ENCODE assay signal across 11 cellular contexts in genomic region chr5:38259062-38259857, GRCh38. TPM values are rescaled to one million over a fixed set of nuclear protein-coding genes. Genes with fewer than 3 reads are reported as not detected.
A peak's percentile ranks its signal among the peaks of the same experiment; 100 is the strongest.
DNase-seq lines count a peak whose midpoint lies in the region; TF ChIP-seq lines count a peak whose summit lies in the region.
"Had no signal": no experiment of that assay in that cellular context is flagged by ENCODE, and none has a peak within 500 bp of the region (broad histone marks: within the 10 kb centered on the region; RNA-seq: fewer than 3 reads in every experiment).

No MANE protein-coding gene starts in this region.

- intact Hi-C loops in cardiac septum (cut with DNase I) = no loop called here

- H3K4me3 Mint-ChIP-seq in neural crest cell = peak overlapping the region; percentile 98

- H3K4me1 Mint-ChIP-seq in neural crest cell = peaks cover 34% of the 10 kb centered on the region

- no peaks in the 10 kb centered on the region for H3K9me3 Mint-ChIP-seq in neural crest cell

- peaks cover 11% of the 10 kb centered on the region for H3K4me1 ChIP-seq in cardiac muscle cell (ENCODE audit: low read depth)
- H3K4me1 ChIP-seq: BLaER1 had no signal

- peaks cover 78% of the 10 kb centered on the region for H3K27me3 Mint-ChIP-seq in neural crest cell (ENCODE audit: low read depth)

- H3K27ac Mint-ChIP-seq in neural crest cell (ENCODE audit: unreplicated experiment) = no peak overlapping the region

- no peaks in the 10 kb centered on the region for H3K36me3 Mint-ChIP-seq in neural crest cell (ENCODE audit: low read depth)

- no peaks in the 10 kb centered on the region for H3K9me3 ChIP-seq in cardiac muscle cell (ENCODE audit: low read depth)

- no peaks in the 10 kb centered on the region for H3K36me3 ChIP-seq in cardiac muscle cell
- H3K36me3 ChIP-seq: BLaER1 had no signal

- peak overlapping the region; percentile 69 for H3K4me3 ChIP-seq in cardiac muscle cell
- H3K4me3 ChIP-seq in epithelial cell of proximal tubule (ENCODE audit: low read depth, low read length) = peak overlapping the region; percentile 52

- DNase-seq in cardiac muscle cell (ENCODE audit: low read depth in 1 of 2, low spot score in 1 of 2) (peak in 1 of 2 donors; percentile 10), cardiac septum (ENCODE audit: low spot score) (no peak), epithelial cell of proximal tubule (ENCODE audit: low read depth) (no peak), neural crest cell (ENCODE audit: low read depth, low spot score) (no peak), NCI-H510A (lab: John Stamatoyannopoulos, UW) (no peak), NCI-H2171 treated with DMSO at 0.1 percent for 48 hours (lab: John Stamatoyannopoulos, UW) (no peak), NCI-H187 treated with DMSO at 0.1 percent for 48 hours (lab: John Stamatoyannopoulos, UW) (no peak)
- DNase-seq in effector CD4-positive, alpha-beta T cell = no peak
- DNase-seq: effector CD8-positive, alpha-beta T cell had no signal

- no peak overlapping the region for H3K27ac ChIP-seq in cardiac muscle cell
- H3K27ac ChIP-seq: BLaER1 had no signal

- no peak for TF ChIP-seq CTCF in cardiac muscle cell (IDR thresholded peaks at IDR 0.05; ENCODE audit: low read depth, low read length)
- TF ChIP-seq CTCF in epithelial cell of proximal tubule (conservative IDR thresholded peaks at IDR 0.05; ENCODE audit: low read depth, low read length) = no peak
- TF ChIP-seq CTCF in neural crest cell (conservative IDR thresholded peaks at IDR 0.05) = no peak

- peaks cover 57% of the 10 kb centered on the region for H3K27me3 ChIP-seq in cardiac muscle cell

RNA-seq across cellular contexts. Expression of gene EGFLAM, which starts 0.9 kb away (rescaled TPM):
- total RNA-seq in cardiac muscle cell = 0.27 and 0.42 TPM in 2 replicates
- polyA plus RNA-seq in cardiac muscle cell = 0.06 and 0.82 TPM in 2 replicates
- total RNA-seq in cardiac septum = 6.3 TPM
- total RNA-seq in epithelial cell of proximal tubule = 0.17 and 1.2 TPM in 2 replicates
- total RNA-seq in neural crest cell = 9.1 and 10.3 TPM in 2 replicates
- total RNA-seq: HT1080 had no signal
